In the genomic region with DNA sequence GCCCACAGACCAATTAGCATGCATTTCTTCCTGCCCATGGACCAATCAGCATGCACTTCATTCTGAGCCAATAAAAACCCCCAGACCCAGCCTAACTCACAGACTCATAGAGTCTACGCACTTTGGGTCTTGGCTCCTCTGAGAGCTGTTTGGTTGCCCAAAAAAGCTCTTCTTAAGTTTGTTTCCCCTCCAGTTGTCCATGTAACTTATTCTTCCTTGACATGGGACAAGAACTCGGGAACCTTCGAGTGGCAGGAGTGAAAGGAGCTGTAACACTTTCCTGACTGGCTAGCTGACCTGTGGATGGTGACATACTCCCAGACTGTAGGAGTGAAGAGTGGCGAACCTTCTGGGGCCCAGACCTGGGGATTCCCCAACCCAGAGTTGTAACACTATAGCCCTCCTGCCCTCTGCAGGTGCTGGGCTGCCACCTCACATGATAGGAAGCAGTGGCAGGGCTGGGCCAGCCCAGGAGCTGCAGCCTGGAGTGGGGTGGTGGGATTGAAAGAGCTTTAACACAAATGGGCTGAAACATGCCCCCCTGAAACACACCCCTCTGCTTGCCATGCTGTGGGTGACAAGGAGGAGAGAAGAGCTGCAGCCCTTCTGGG, we compare ENCODE assay signal across 35 cellular contexts. TPM values are rescaled to one million over a fixed set of nuclear protein-coding genes. Genes with fewer than 3 reads are reported as not detected.
A peak's percentile ranks its signal among the peaks of the same experiment; 100 is the strongest.
DNase-seq lines count a peak whose midpoint lies in the region; ATAC-seq and TF ChIP-seq lines count a peak whose summit lies in the region.
"Had no signal": no experiment of that assay in that cellular context is flagged by ENCODE, and none has a peak within 500 bp of the region (broad histone marks: within the 10 kb centered on the region; RNA-seq: fewer than 3 reads in every experiment).

No MANE protein-coding gene starts in this region.

- no peak overlapping the region for H3K27ac Mint-ChIP-seq in activated CD4-positive, alpha-beta memory T cell treated with anti-CD3 and anti-CD28 coated beads for 36 hours
- H3K27ac Mint-ChIP-seq in activated CD4-positive, alpha-beta memory T cell treated with anti-CD3 and anti-CD28 coated beads, Interleukin-2, amount 10 ng/mL, durations not matched to agents 7 days and 5 days = no peak overlapping the region
- no peak overlapping the region for H3K27ac Mint-ChIP-seq in endodermal cell
- H3K27ac Mint-ChIP-seq: activated naive CD8-positive, alpha-beta T cell; activated T-helper 1 cell treated with anti-CD3 and anti-CD28 coated beads, Interleukin-12 subunit alpha, Interleukin-12 subunit beta, Interleukin-2, Interleukin-4 antibody, amounts not matched to agents 30 ng/mL and 10 ng/mL and 1 ng/mL, durations not matched to agents 14 hours and 24 hours and 36 hours; T-cell had no signal

- H3K4me1 Mint-ChIP-seq in activated CD4-positive, alpha-beta memory T cell treated with anti-CD3 and anti-CD28 coated beads for 36 hours (ENCODE audit: low read depth) = peaks cover 11% of the 10 kb centered on the region
- peaks cover 11% of the 10 kb centered on the region for H3K4me1 Mint-ChIP-seq in activated CD4-positive, alpha-beta memory T cell treated with anti-CD3 and anti-CD28 coated beads, Interleukin-2, amount 10 ng/mL, durations not matched to agents 7 days and 5 days
- peaks cover 14% of the 10 kb centered on the region for H3K4me1 Mint-ChIP-seq in endodermal cell

- H3K9me3 Mint-ChIP-seq in activated CD4-positive, alpha-beta memory T cell treated with anti-CD3 and anti-CD28 coated beads for 36 hours = peaks cover 10% of the 10 kb centered on the region
- H3K9me3 Mint-ChIP-seq in activated CD4-positive, alpha-beta memory T cell treated with anti-CD3 and anti-CD28 coated beads, Interleukin-2, amount 10 ng/mL, durations not matched to agents 7 days and 5 days = peaks cover 6% of the 10 kb centered on the region
- peaks cover 36% of the 10 kb centered on the region for H3K9me3 Mint-ChIP-seq in endodermal cell
- H3K9me3 Mint-ChIP-seq: T-cell had no signal

- H3K4me3 ChIP-seq in HEK293 (ENCODE audit: low read depth, low read length) (no peak overlapping the region), endodermal cell (ENCODE audit: low read length) (no peak overlapping the region)
- H3K4me3 ChIP-seq: ascending aorta, cardiac muscle cell, coronary artery, HAP-1, heart left ventricle, prostate gland, SJSA1 had no signal

- H3K27me3 Mint-ChIP-seq in activated CD4-positive, alpha-beta memory T cell treated with anti-CD3 and anti-CD28 coated beads for 36 hours = no peaks in the 10 kb centered on the region
- H3K27me3 Mint-ChIP-seq in activated CD4-positive, alpha-beta memory T cell treated with anti-CD3 and anti-CD28 coated beads, Interleukin-2, amount 10 ng/mL, durations not matched to agents 7 days and 5 days = no peaks in the 10 kb centered on the region
- no peaks in the 10 kb centered on the region for H3K27me3 Mint-ChIP-seq in endodermal cell (ENCODE audit: insufficient read depth)
- H3K27me3 Mint-ChIP-seq: IgD-negative memory B cell had no signal

- ATAC-seq in HG03442 (IDR thresholded peaks at IDR 0.05; ENCODE audit: unreplicated experiment) = no peak
- ATAC-seq: heart left ventricle; naive thymus-derived CD4-positive, alpha-beta T cell; T-cell had no signal

- 80 to 92% methylated on average over 2 to 4 of the region's 4 CpGs for WGBS in endodermal cell (ENCODE audit: insufficient coverage in 1 of 2, insufficient read length in 1 of 2), 2 experiments

- no peaks in the 10 kb centered on the region for H3K4me1 ChIP-seq in HEK293 (ENCODE audit: control insufficient read depth, insufficient read depth, low read length)
- no peaks in the 10 kb centered on the region for H3K4me1 ChIP-seq in endodermal cell (ENCODE audit: control insufficient read depth, insufficient read depth, low read length)
- H3K4me1 ChIP-seq: prostate gland had no signal

- no peak overlapping the region for H3K9ac ChIP-seq in endodermal cell (ENCODE audit: extremely low read depth, low read length, poor library complexity, severe bottlenecking)

- H3K36me3 Mint-ChIP-seq in activated CD4-positive, alpha-beta memory T cell treated with anti-CD3 and anti-CD28 coated beads for 36 hours = peaks cover 3% of the 10 kb centered on the region
- H3K36me3 Mint-ChIP-seq in activated CD4-positive, alpha-beta memory T cell treated with anti-CD3 and anti-CD28 coated beads, Interleukin-2, amount 10 ng/mL, durations not matched to agents 7 days and 5 days (ENCODE audit: low read depth) = no peaks in the 10 kb centered on the region
- peaks cover 17% of the 10 kb centered on the region for H3K36me3 Mint-ChIP-seq in endodermal cell (ENCODE audit: low read depth)

- H3K27ac ChIP-seq in HEK293 (ENCODE audit: extremely low read depth, low read depth, low read length) (no peak overlapping the region), endodermal cell (ENCODE audit: low read depth, low read length) (no peak overlapping the region)
- H3K27ac ChIP-seq: ascending aorta, cardiac muscle cell, coronary artery, heart left ventricle, prostate gland, SJSA1 had no signal

- CTCF ChIA-PET in activated CD4-positive, alpha-beta memory T cell treated with anti-CD3 and anti-CD28 coated beads for 36 hours (lab: Charles Lee) = interaction anchor here (1.0 kb wide), 1 partner anchor 14 kb away, joined by 4 read pairs; no protein-coding TSS in a partner anchor
- CTCF ChIA-PET in activated CD4-positive, alpha-beta memory T cell treated with anti-CD3 and anti-CD28 coated beads, Interleukin-2, amount 10 ng/mL, durations not matched to agents 7 days and 5 days (lab: Charles Lee) = no interaction called here
- CTCF ChIA-PET in HEK293 (lab: Yijun Ruan, JAX) = no interaction called here

- no peaks in the 10 kb centered on the region for H3K27me3 ChIP-seq in endodermal cell (ENCODE audit: control insufficient read depth, insufficient read depth, low read length, poor library complexity, severe bottlenecking)
- H3K27me3 ChIP-seq: ascending aorta, cardiac muscle cell, heart left ventricle, SJSA1 had no signal

- intact Hi-C loops in activated CD4-positive, alpha-beta memory T cell treated with anti-CD3 and anti-CD28 coated beads for 36 hours (cut with micrococcal nuclease) = loop anchor here (10.0 kb wide), 1 partner anchor 838 kb away; a partner anchor contains a TSS

- no peaks in the 10 kb centered on the region for H3K9me3 ChIP-seq in HEK293 (ENCODE audit: control insufficient read depth, insufficient read depth, low read depth, low read length)
- H3K9me3 ChIP-seq in endodermal cell (ENCODE audit: control insufficient read depth, low read length) = peaks cover 36% of the 10 kb centered on the region
- H3K9me3 ChIP-seq: ascending aorta, prostate gland had no signal

- DNase-seq in activated CD4-positive, alpha-beta memory T cell treated with anti-CD3 and anti-CD28 coated beads for 36 hours = peak; percentile 33
- no peak for DNase-seq in activated CD4-positive, alpha-beta memory T cell treated with anti-CD3 and anti-CD28 coated beads, Interleukin-2, amount 10 ng/mL, durations not matched to agents 7 days and 5 days
- DNase-seq in GM10266 (ENCODE audit: extremely low spot score) = no peak
- DNase-seq in endodermal cell = peak; percentile 72
- DNase-seq in COLO668 (lab: John Stamatoyannopoulos, UW; ENCODE audit: unreplicated experiment) = no peak
- no peak for DNase-seq in Ammon's horn (ENCODE audit: low spot score)
- DNase-seq: activated CD4-positive, CD25-positive, alpha-beta regulatory T cell treated with anti-CD3 and anti-CD28 coated beads, Interleukin-2, amount 50 U/mL, for 72 hours; DND-41; effector memory CD4-positive, alpha-beta T cell; erythroblast; heart left ventricle; midbrain; naive thymus-derived CD4-positive, alpha-beta T cell; NCI-H1105; NCI-H187 treated with DMSO at 0.1 percent for 48 hours; NCI-H2227 treated with DMSO at 0.1 percent for 48 hours; NCI-H69; nucleus accumbens; RPMI8226; T-cell; trophoblast cell had no signal

- no peak overlapping the region for H3K4me3 Mint-ChIP-seq in activated CD4-positive, alpha-beta memory T cell treated with anti-CD3 and anti-CD28 coated beads for 36 hours
- H3K4me3 Mint-ChIP-seq in activated CD4-positive, alpha-beta memory T cell treated with anti-CD3 and anti-CD28 coated beads, Interleukin-2, amount 10 ng/mL, durations not matched to agents 7 days and 5 days = no peak overlapping the region
- H3K4me3 Mint-ChIP-seq in endodermal cell = no peak overlapping the region
- H3K4me3 Mint-ChIP-seq: activated naive CD8-positive, alpha-beta T cell; activated T-helper 1 cell treated with anti-CD3 and anti-CD28 coated beads, Interleukin-12 subunit alpha, Interleukin-12 subunit beta, Interleukin-2, Interleukin-4 antibody, amounts not matched to agents 30 ng/mL and 10 ng/mL and 1 ng/mL, durations not matched to agents 14 hours and 24 hours and 36 hours; naive thymus-derived CD4-positive, alpha-beta T cell; T-cell had no signal

- H3K36me3 ChIP-seq in HEK293 (ENCODE audit: control insufficient read depth in 2 of 2, insufficient read depth in 1 of 2, low read length in 2 of 2) (no peaks in the 10 kb centered on the region), endodermal cell (ENCODE audit: control insufficient read depth, insufficient read depth, low read length) (no peaks in the 10 kb centered on the region)
- H3K36me3 ChIP-seq: ascending aorta, cardiac muscle cell, HAP-1, prostate gland had no signal

- peak; percentile 7 for TF ChIP-seq CTCF in GM10266 (IDR thresholded peaks at IDR 0.05; ENCODE audit: control insufficient read depth, insufficient read depth, low read depth, missing control alignments)
- no peak for TF ChIP-seq CTCF in HEK293 (tag by site-specific recombination; IDR thresholded peaks at IDR 0.05)
- peak; percentile 28 for TF ChIP-seq CTCF in endodermal cell (conservative IDR thresholded peaks at IDR 0.05)

- POLR2A ChIA-PET in activated CD4-positive, alpha-beta memory T cell treated with anti-CD3 and anti-CD28 coated beads for 36 hours (lab: Charles Lee) = no interaction called here
- POLR2A ChIA-PET in activated CD4-positive, alpha-beta memory T cell treated with anti-CD3 and anti-CD28 coated beads, Interleukin-2, amount 10 ng/mL, durations not matched to agents 7 days and 5 days (lab: Charles Lee) = no interaction called here
- POLR2A ChIA-PET in HEK293 (lab: Yijun Ruan, JAX) = no interaction called here

TF ChIP-seq in HEK293, 187 proteins besides CTCF, POLR2A, EP300 and RAD21 (continues in another document):
- TF ChIP-seq OVOL3 (tag by site-specific recombination; IDR thresholded peaks at IDR 0.05) (no peak), SETDB1 (IDR thresholded peaks at IDR 0.05; ENCODE audit: insufficient read length, low read length) (peak; percentile 71)

RNA-seq across cellular contexts. Expression of a gene that starts 4.4 kb away (rescaled TPM):
- 1 to 10 TPM; 7.7 to 9.9 TPM for total RNA-seq in activated CD4-positive, alpha-beta memory T cell treated with anti-CD3 and anti-CD28 coated beads for 36 hours
- total RNA-seq in activated CD4-positive, alpha-beta memory T cell treated with anti-CD3 and anti-CD28 coated beads, Interleukin-2, amount 10 ng/mL, durations not matched to agents 7 days and 5 days = 10 to 100 TPM; 13.4 to 16.8 TPM
- 10 to 100 TPM; 42.8 to 48.6 TPM for total RNA-seq in endodermal cell
- 18.2 TPM for polyA plus RNA-seq in endodermal cell (2013, experiment 1 of 2)
- polyA plus RNA-seq in endodermal cell (2013, experiment 2 of 2) = 19.4 TPM

RNA-seq across cellular contexts. Expression of a gene that starts 9.7 kb away (rescaled TPM):
- not detected for total RNA-seq in activated CD4-positive, alpha-beta memory T cell treated with anti-CD3 and anti-CD28 coated beads for 36 hours
- total RNA-seq in activated CD4-positive, alpha-beta memory T cell treated with anti-CD3 and anti-CD28 coated beads, Interleukin-2, amount 10 ng/mL, durations not matched to agents 7 days and 5 days = not detected
- not detected for total RNA-seq in endodermal cell
- polyA plus RNA-seq in endodermal cell (2013, experiment 1 of 2) = 0.68 TPM
- not detected for polyA plus RNA-seq in endodermal cell (2013, experiment 2 of 2)
- total RNA-seq: activated T-helper 1 cell treated with anti-CD3 and anti-CD28 coated beads, Interleukin-12 subunit alpha, Interleukin-12 subunit beta, Interleukin-2, Interleukin-4 antibody, amounts not matched to agents 30 ng/mL and 10 ng/mL and 1 ng/mL, durations not matched to agents 14 hours and 24 hours and 36 hours; ascending aorta; cardiac muscle cell; kidney epithelial cell; lower leg skin; naive thymus-derived CD4-positive, alpha-beta T cell; SJSA1; T-cell had no signal
- polyA plus RNA-seq: BJ; heart left ventricle; IgD-negative memory B cell; naive thymus-derived CD4-positive, alpha-beta T cell had no signal

Comparison
In these comparisons a context has a peak if more than half of its experiments do, and no peak if none do; other contexts are left out.
1. DNase-seq: peak in activated CD4-positive, alpha-beta memory T cell treated with anti-CD3 and anti-CD28 coated beads for 36 hours (single experiment) and endodermal cell (single experiment); none in activated CD4-positive, alpha-beta memory T cell treated with anti-CD3 and anti-CD28 coated beads, Interleukin-2, amount 10 ng/mL, durations not matched to agents 7 days and 5 days (single experiment), GM10266 (single experiment), COLO668 (single experiment) and Ammon's horn (single experiment).